In genomic region chr7:101984141-101984879, GRCh38 we compare ENCODE assay signal across 13 cellular contexts.
"Had no signal": no experiment of that assay in that cellular context is flagged by ENCODE, and none has a peak within 500 bp of the region (broad histone marks: within the 10 kb centered on the region; RNA-seq: fewer than 3 reads in every experiment).

No MANE protein-coding gene starts in this region.

- DNase-seq: activated CD4-positive, alpha-beta T cell treated with anti-CD3 and anti-CD28 coated beads for 1 hour; activated CD4-positive, alpha-beta T cell treated with anti-CD3 and anti-CD28 coated beads, Interleukin-2, amount 50 U/mL, for 48 hours; activated gamma-delta T cell treated with Interleukin-2 at 50 U/mL for 16 hours; activated naive CD8-positive, alpha-beta T cell treated with anti-CD3 and anti-CD28 coated beads, Interleukin-2, amount 10 ng/mL, durations not matched to agents 7 days and 5 days; activated T-cell treated with anti-CD3 and anti-CD28 coated beads, Interleukin-2, amount 50 U/mL, for 48 hours; foreskin keratinocyte; head of caudate nucleus had no signal

- H3K27me3 Mint-ChIP-seq: activated naive CD8-positive, alpha-beta T cell treated with anti-CD3 and anti-CD28 coated beads, Interleukin-2, amount 10 ng/mL, durations not matched to agents 7 days and 5 days; memory B cell had no signal

- H3K4me1 ChIP-seq: tibial artery had no signal

- H3K27ac Mint-ChIP-seq: activated naive CD8-positive, alpha-beta T cell treated with anti-CD3 and anti-CD28 coated beads, Interleukin-2, amount 10 ng/mL, durations not matched to agents 7 days and 5 days; memory B cell; stimulated activated effector memory CD8-positive, alpha-beta T cell treated with anti-CD3 and anti-CD28 coated beads, Interleukin-12 subunit alpha, Interleukin-12 subunit beta, amount 100 ng/mL, for 72 hours; T-helper 2 cell treated with Interferon-gamma antibody and Interleukin-4, amounts not matched to agents 5 μg/mL and 100 μg/mL, for 36 hours had no signal

- H3K9me3 Mint-ChIP-seq: memory B cell; stimulated activated effector memory CD8-positive, alpha-beta T cell treated with anti-CD3 and anti-CD28 coated beads, Interleukin-12 subunit alpha, Interleukin-12 subunit beta, amount 100 ng/mL, for 72 hours; T-helper 2 cell treated with Interferon-gamma antibody and Interleukin-4, amounts not matched to agents 5 μg/mL and 100 μg/mL, for 36 hours had no signal

- H3K27me3 ChIP-seq: foreskin keratinocyte, tibial artery had no signal

- H3K4me3 Mint-ChIP-seq: activated naive CD8-positive, alpha-beta T cell treated with anti-CD3 and anti-CD28 coated beads, Interleukin-2, amount 10 ng/mL, durations not matched to agents 7 days and 5 days; memory B cell; stimulated activated effector memory CD8-positive, alpha-beta T cell treated with anti-CD3 and anti-CD28 coated beads, Interleukin-12 subunit alpha, Interleukin-12 subunit beta, amount 100 ng/mL, for 72 hours; T-helper 2 cell treated with Interferon-gamma antibody and Interleukin-4, amounts not matched to agents 5 μg/mL and 100 μg/mL, for 36 hours had no signal

- H3K4me3 ChIP-seq: tibial artery had no signal

- H3K27ac ChIP-seq: foreskin keratinocyte, tibial artery had no signal

- H3K36me3 Mint-ChIP-seq: memory B cell; stimulated activated effector memory CD8-positive, alpha-beta T cell treated with anti-CD3 and anti-CD28 coated beads, Interleukin-12 subunit alpha, Interleukin-12 subunit beta, amount 100 ng/mL, for 72 hours had no signal

- H3K9me3 ChIP-seq: tibial artery had no signal

- ATAC-seq: foreskin keratinocyte; left lobe of liver; right cardiac atrium; stimulated activated effector memory CD8-positive, alpha-beta T cell treated with anti-CD3 and anti-CD28 coated beads, Interleukin-12 subunit alpha, Interleukin-12 subunit beta, amount 100 ng/mL, for 72 hours had no signal
